8 cellular contexts compared by ENCODE assay signal in genomic region chr1:145465405-145466144, GRCh38.
DNase-seq lines count a peak whose midpoint lies in the region; ATAC-seq and TF ChIP-seq lines count a peak whose summit lies in the region.

No MANE protein-coding gene starts in this region.

- peak; percentile 78 for ATAC-seq in HG03196 (IDR thresholded peaks at IDR 0.05; ENCODE audit: unreplicated experiment)

- TF ChIP-seq POLR2A in GM19193 (IDR thresholded peaks at IDR 0.05; ENCODE audit: extremely low read depth, insufficient read depth, insufficient read length): peak; percentile 95

- DNase-seq in AG20443 (ENCODE audit: low spot score): peak; percentile 31
- peak; percentile 89 for DNase-seq in NCI-H446 treated with DMSO at 0.1 percent for 48 hours (lab: John Stamatoyannopoulos, UW)
- DNase-seq in activated CD4-positive, alpha-beta T cell treated with anti-CD3 and anti-CD28 coated beads for 24 hours (ENCODE audit: low read depth in 2 of 2): peak; percentile 58 to 73
- peak; percentile 95 for DNase-seq in cerebellar cortex (ENCODE audit: low spot score)
- peak; percentile 80 for DNase-seq in left kidney (ENCODE audit: low read depth, low spot score)
- DNase-seq in stimulated activated CD4-positive, alpha-beta T cell treated with anti-CD3 and anti-CD28 coated beads, Interleukin-1b, Interleukin-23, amount 100 ng/mL, for 24 hours (ENCODE audit: low read depth in 4 of 4, low spot score in 1 of 4): peak; percentile 48 to 79 (median 73)

Comparison
In these comparisons a context has a peak if more than half of its experiments do, and no peak if none do; other contexts are left out.
1. Peak in every context shown above with its lines: DNase-seq and ATAC-seq.
2. DNase-seq: peak in every context shown above with its lines; median percentile 95 in cerebellar cortex; 89 in NCI-H446 treated with DMSO at 0.1 percent for 48 hours; 80 in left kidney; 73 in stimulated activated CD4-positive, alpha-beta T cell treated with anti-CD3 and anti-CD28 coated beads, Interleukin-1b, Interleukin-23, amount 100 ng/mL, for 24 hours; 66 in activated CD4-positive, alpha-beta T cell treated with anti-CD3 and anti-CD28 coated beads for 24 hours; 31 in AG20443.